26 cellular contexts compared by ENCODE assay signal in genomic region chr5:40080191-40080590, GRCh38.
"Had no signal": no experiment of that assay in that cellular context is flagged by ENCODE, and none has a peak within 500 bp of the region (broad histone marks: within the 10 kb centered on the region; RNA-seq: fewer than 3 reads in every experiment).

No MANE protein-coding gene starts in this region.

- H3K9me3 ChIP-seq: esophagus squamous epithelium, mucosa of descending colon, neutrophil, pancreas, right atrium auricular region, testis, tibial artery had no signal

- FAIRE-seq: frontal cortex, kidney had no signal

- H3K27me3 ChIP-seq: neutrophil, pancreas, right atrium auricular region, testis, tibial artery had no signal

- H3K27ac ChIP-seq: esophagus squamous epithelium, neutrophil, pancreas, right atrium auricular region, testis, tibial artery had no signal

- H3K27ac Mint-ChIP-seq: endodermal cell; mesothelial cell of epicardium; natural killer cell treated with Interleukin-12 subunit alpha and Interleukin-12 subunit beta and Interleukin-15 and Interleukin-18, amount 100 ng/mL, for 72 hours; stimulated activated memory B cell treated with anti-CD40 and anti-IgM and Interleukin-4, amounts not matched to agents 10 μg/mL and 1 μg/mL and 100 μg/mL, for 72 hours; type B pancreatic cell had no signal

- H3K36me3 Mint-ChIP-seq: naive B cell; natural killer cell treated with Interleukin-12 subunit alpha and Interleukin-12 subunit beta and Interleukin-15 and Interleukin-18, amount 100 ng/mL, for 72 hours; stimulated activated memory B cell treated with anti-CD40 and anti-IgM and Interleukin-4, amounts not matched to agents 10 μg/mL and 1 μg/mL and 100 μg/mL, for 72 hours; type B pancreatic cell had no signal

- ATAC-seq: left lobe of liver; mucosa of descending colon; natural killer cell treated with Interleukin-12 subunit alpha and Interleukin-12 subunit beta and Interleukin-15 and Interleukin-18, amount 100 ng/mL, for 72 hours; pancreas; sciatic nerve; stimulated activated memory B cell treated with anti-CD40 and anti-IgM and Interleukin-4, amounts not matched to agents 10 μg/mL and 1 μg/mL and 100 μg/mL, for 72 hours; stimulated activated naive CD8-positive, alpha-beta T cell treated with anti-CD3 and anti-CD28 coated beads, Interleukin-15, Interleukin-2, amounts not matched to agents 100 U/mL and 50 U/mL, for 24 hours had no signal

- H3K4me3 ChIP-seq: esophagus squamous epithelium, lung, mucosa of descending colon, pancreas, right atrium auricular region, testis, tibial artery had no signal

- H3K4me1 Mint-ChIP-seq: endodermal cell; naive B cell; neural crest cell; stimulated activated memory B cell treated with anti-CD40 and anti-IgM and Interleukin-4, amounts not matched to agents 10 μg/mL and 1 μg/mL and 100 μg/mL, for 72 hours had no signal

- H3K9me3 Mint-ChIP-seq: natural killer cell treated with Interleukin-12 subunit alpha and Interleukin-12 subunit beta and Interleukin-15 and Interleukin-18, amount 100 ng/mL, for 72 hours; type B pancreatic cell had no signal

- H3K27me3 Mint-ChIP-seq: stimulated activated memory B cell treated with anti-CD40 and anti-IgM and Interleukin-4, amounts not matched to agents 10 μg/mL and 1 μg/mL and 100 μg/mL, for 72 hours; type B pancreatic cell had no signal

- DNase-seq: cerebellar nuclear complex; cortex of kidney; effector CD8-positive, alpha-beta T cell; endodermal cell; esophagus squamous epithelium; kidney; mesenchymal stem cell; mucosa of descending colon; naive B cell; pancreas; stimulated activated CD4-positive, alpha-beta T cell treated with anti-CD3 and anti-CD28 coated beads, Interleukin-4, amount 100 ng/mL, for 4 hours; stimulated activated naive CD8-positive, alpha-beta T cell treated with anti-CD3 and anti-CD28 coated beads, Interleukin-15, Interleukin-2, amounts not matched to agents 100 U/mL and 50 U/mL, for 24 hours; substantia nigra; testis; tibial artery had no signal

- H3K4me1 ChIP-seq: esophagus squamous epithelium, pancreas, right atrium auricular region, testis, tibial artery had no signal

- H3K4me3 Mint-ChIP-seq: endodermal cell; mesothelial cell of epicardium; naive B cell; natural killer cell treated with Interleukin-12 subunit alpha and Interleukin-12 subunit beta and Interleukin-15 and Interleukin-18, amount 100 ng/mL, for 72 hours; neural crest cell; stimulated activated memory B cell treated with anti-CD40 and anti-IgM and Interleukin-4, amounts not matched to agents 10 μg/mL and 1 μg/mL and 100 μg/mL, for 72 hours; type B pancreatic cell had no signal

- H3K36me3 ChIP-seq: esophagus squamous epithelium, neutrophil, pancreas, right atrium auricular region, tibial artery had no signal
